12 cellular contexts compared by ENCODE assay signal in genomic region chr1:248811514-248812490, GRCh38. TPM values are rescaled to one million over a fixed set of nuclear protein-coding genes. Genes with fewer than 3 reads are reported as not detected.
DNase-seq lines count a peak whose midpoint lies in the region; ATAC-seq and TF ChIP-seq lines count a peak whose summit lies in the region.
"Had no signal": no experiment of that assay in that cellular context is flagged by ENCODE, and none has a peak within 500 bp of the region (broad histone marks: within the 10 kb centered on the region; RNA-seq: fewer than 3 reads in every experiment).

No MANE protein-coding gene starts in this region.

- intact Hi-C loops in left ventricle myocardium inferior (cut with micrococcal nuclease): no loop called here

- ATAC-seq in T-helper 17 cell (peak; percentile 21), GM18519 (IDR thresholded peaks at IDR 0.05; ENCODE audit: low FRiP score, unreplicated experiment) (no peak)

- H3K9me3 ChIP-seq in right atrium auricular region (no peaks in the 10 kb centered on the region), left ventricle myocardium inferior (replicated peaks) (no peaks in the 10 kb centered on the region), T-helper 17 cell (ENCODE audit: control insufficient read depth, low read length, poor library complexity, severe bottlenecking) (no peaks in the 10 kb centered on the region)
- H3K9me3 ChIP-seq: Peyer's patch had no signal

- H3K27me3 ChIP-seq in right atrium auricular region (no peaks in the 10 kb centered on the region), left ventricle myocardium inferior (ENCODE audit: low read depth) (no peaks in the 10 kb centered on the region)
- H3K27me3 ChIP-seq: Peyer's patch had no signal

- no peaks in the 10 kb centered on the region for H3K27me3 Mint-ChIP-seq in T-helper 17 cell

- H3K36me3 Mint-ChIP-seq in T-helper 17 cell (ENCODE audit: low read depth): peaks cover 12% of the 10 kb centered on the region

- H3K36me3 ChIP-seq in right atrium auricular region (peaks cover 59% of the 10 kb centered on the region), left ventricle myocardium inferior (peaks cover 51% of the 10 kb centered on the region)

- peak; percentile 49 for DNase-seq in right atrium auricular region (ENCODE audit: low spot score)
- DNase-seq in left ventricle myocardium inferior: no peak
- DNase-seq in T-helper 17 cell: no peak
- DNase-seq in kidney tubule cell (ENCODE audit: low spot score): peak; percentile 31
- no peak for DNase-seq in ACHN
- no peak for DNase-seq in activated CD8-positive, alpha-beta memory T cell treated with anti-CD3 and anti-CD28 coated beads, Interleukin-2, amount 50 U/mL, for 4 hours
- no peak for DNase-seq in glomerular visceral epithelial cell (ENCODE audit: extremely low spot score)
- DNase-seq: GDM1, NCI-H2081 treated with DMSO at 0.1 percent for 48 hours had no signal

- in situ Hi-C loops in ACHN (cut with HindIII; ENCODE audit: low pct_ligation_motif_present, low pct_unique_long_range_greater_than_20kb, low sequenced_read_pairs): no loop called here

- H3K27ac ChIP-seq in right atrium auricular region (no peak overlapping the region), left ventricle myocardium inferior (replicated peaks) (no peak overlapping the region)
- H3K27ac ChIP-seq: Peyer's patch had no signal

- no peak overlapping the region for H3K4me3 Mint-ChIP-seq in T-helper 17 cell

- H3K4me1 ChIP-seq in right atrium auricular region (peaks cover 0 to 17% of the 10 kb centered on the region in 2 donors), left ventricle myocardium inferior (peaks cover 30% of the 10 kb centered on the region)

- H3K4me3 ChIP-seq in right atrium auricular region (no peak overlapping the region), left ventricle myocardium inferior (no peak overlapping the region)
- H3K4me3 ChIP-seq: Peyer's patch had no signal

- H3K27ac Mint-ChIP-seq in T-helper 17 cell: no peak overlapping the region

- TF ChIP-seq CTCF in right atrium auricular region (IDR thresholded peaks at IDR 0.05) (no peak), left ventricle myocardium inferior (IDR thresholded peaks at IDR 0.05; ENCODE audit: borderline replicate concordance) (no peak)

- peaks cover 26% of the 10 kb centered on the region for H3K4me1 Mint-ChIP-seq in T-helper 17 cell

RNA-seq across cellular contexts. Expression of gene SH3BP5L, which starts 13.9 kb away (rescaled TPM):
- total RNA-seq in right atrium auricular region (10 to 100 TPM; 13.6 to 18.5 TPM), left ventricle myocardium inferior (18.0 TPM), T-helper 17 cell (10 to 100 TPM; 13.3 to 20.0 TPM)

RNA-seq across cellular contexts. Expression of gene ZNF672, which starts 26.2 kb away (rescaled TPM):
- 10 to 100 TPM; 55.3 to 59.1 TPM for total RNA-seq in right atrium auricular region
- 43.1 TPM for total RNA-seq in left ventricle myocardium inferior
- 10 to 100 TPM; 23.1 to 28.8 TPM for total RNA-seq in T-helper 17 cell

RNA-seq across cellular contexts. Expression of gene ZNF692, which starts 47.1 kb away (rescaled TPM):
- total RNA-seq in right atrium auricular region: 10 to 100 TPM in 1 of 2 donors, 1 to 10 TPM in 1; 9.7 to 11.8 TPM
- 23.0 TPM for total RNA-seq in left ventricle myocardium inferior
- 10 to 100 TPM; 35.0 to 41.4 TPM for total RNA-seq in T-helper 17 cell

RNA-seq across cellular contexts. Expression of gene LYPD8, which starts 56.2 kb away (rescaled TPM):
- total RNA-seq in right atrium auricular region: not detected
- total RNA-seq in left ventricle myocardium inferior: not detected
- not detected for total RNA-seq in T-helper 17 cell
- total RNA-seq: ureter had no signal

Comparison
In these comparisons a context has a peak if more than half of its experiments do, and no peak if none do; other contexts are left out.
1. DNase-seq: peak in right atrium auricular region (single experiment) and kidney tubule cell (single experiment); none in left ventricle myocardium inferior (single experiment), T-helper 17 cell (0 of 3), ACHN (single experiment), activated CD8-positive, alpha-beta memory T cell treated with anti-CD3 and anti-CD28 coated beads, Interleukin-2, amount 50 U/mL, for 4 hours (single experiment) and glomerular visceral epithelial cell (single experiment).